8 cellular contexts compared by ENCODE assay signal in the genomic region with DNA sequence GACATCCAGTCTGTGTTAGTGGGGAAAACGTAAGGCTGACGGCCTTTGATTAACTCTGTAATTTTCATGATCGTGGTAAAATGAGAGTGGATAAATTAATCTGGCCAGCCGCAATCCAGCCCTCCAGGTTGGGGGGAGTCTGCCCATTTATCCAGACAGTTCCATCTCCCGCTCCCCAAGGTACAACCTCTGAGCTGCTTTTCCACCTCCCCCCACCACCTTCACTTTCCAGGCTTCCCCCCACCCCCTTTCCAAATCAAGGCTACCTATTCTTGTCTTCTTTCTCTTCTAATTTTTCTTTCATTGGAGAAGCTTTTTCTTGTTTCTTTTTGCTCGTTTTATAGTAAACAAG. TPM values are rescaled to one million over a fixed set of nuclear protein-coding genes. Genes with fewer than 3 reads are reported as not detected.
DNase-seq lines count a peak whose midpoint lies in the region; ATAC-seq and TF ChIP-seq lines count a peak whose summit lies in the region.

No MANE protein-coding gene starts in this region.

- H4K20me1 ChIP-seq in GM23248 (ENCODE audit: insufficient read depth), result peaks cover 8% of the 10 kb centered on the region; the same call in 1 of the 2 replicates
- no peaks in the 10 kb centered on the region for H4K20me1 ChIP-seq in fibroblast of lung (ENCODE audit: control insufficient read depth, extremely low read depth, insufficient read depth, low read length)

- H2AFZ ChIP-seq in GM23248, result peak overlapping the region; percentile 79
- peak overlapping the region; percentile 17 for H2AFZ ChIP-seq in fibroblast of lung (ENCODE audit: low read length)

- no peaks in the 10 kb centered on the region for H3K9me2 ChIP-seq in GM23248 (ENCODE audit: insufficient read depth)

- ATAC-seq in GM18907 (IDR thresholded peaks at IDR 0.05; ENCODE audit: unreplicated experiment) (no peak), HG03025 (IDR thresholded peaks at IDR 0.05; ENCODE audit: low FRiP score, unreplicated experiment) (no peak)

- H3K4me2 ChIP-seq in GM23248 (ENCODE audit: unreplicated experiment) (peak overlapping the region; percentile 96), fibroblast of lung (ENCODE audit: extremely low read depth, insufficient read depth, low read length) (peak overlapping the region; percentile 77)

- H3F3A ChIP-seq in GM23248 (ENCODE audit: insufficient read depth), result peaks cover 29% of the 10 kb centered on the region

- H3K27ac ChIP-seq in GM23248 (peak overlapping the region; percentile 86), RWPE1 (peak overlapping the region; percentile 97), fibroblast of lung (ENCODE audit: insufficient read depth, low read length) (peak overlapping the region; percentile 90)

- H3K9ac ChIP-seq in GM23248 (peak overlapping the region; percentile 87), fibroblast of lung (ENCODE audit: insufficient read depth, low read length) (peak overlapping the region; percentile 89)

- H3K4me1 ChIP-seq in GM23248 (ENCODE audit: insufficient read depth) (peaks cover 49% of the 10 kb centered on the region), fibroblast of lung (ENCODE audit: control insufficient read depth, extremely low read depth, insufficient read depth, low read length) (peaks cover 7% of the 10 kb centered on the region)

- no peaks in the 10 kb centered on the region for H3K27me3 ChIP-seq in GM23248 (replicated peaks; ENCODE audit: insufficient read depth)
- H3K27me3 ChIP-seq in fibroblast of lung (ENCODE audit: control insufficient read depth, insufficient read depth, low read length), result no peaks in the 10 kb centered on the region

- H3K4me3 ChIP-seq in GM23248 (peak overlapping the region; percentile 85), fibroblast of lung (replicated peaks in 1 of 4; ENCODE audit: control extremely low read depth in 1 of 4, insufficient read depth in 1 of 4, low read depth in 3 of 4, low read length in 4 of 4) (peak overlapping the region; percentile 80 to 92 (median 92)), retinal pigment epithelial cell (ENCODE audit: low read length) (peak overlapping the region; percentile 78)

- 0 to 2% methylated on average over 6 of the region's 6 CpGs for WGBS in GM23248 (ENCODE audit: low coverage in 1 of 2, low lambda C conversion rate in 2 of 2, missing lambda C conversion rate in 2 of 2), 2 experiments

- no peak for TF ChIP-seq CTCF in RWPE1 (conservative IDR thresholded peaks at IDR 0.05; ENCODE audit: low read depth)
- TF ChIP-seq CTCF in fibroblast of lung (conservative IDR thresholded peaks at IDR 0.05 in 1 of 2, IDR thresholded peaks at IDR 0.05 in 1 of 2; ENCODE audit: low read depth in 1 of 2, low read length in 2 of 2), result no peak
- TF ChIP-seq CTCF in retinal pigment epithelial cell (conservative IDR thresholded peaks at IDR 0.05; ENCODE audit: low read depth, low read length), result no peak

- CTCF ChIA-PET in RWPE1 (lab: Yijun Ruan, JAX), result interaction anchor here (0.6 kb wide), 1 partner anchor 12 kb away, joined by 4 read pairs; no protein-coding TSS in a partner anchor

- no peaks in the 10 kb centered on the region for H3K36me3 ChIP-seq in GM23248 (ENCODE audit: low read depth)
- H3K36me3 ChIP-seq in fibroblast of lung (ENCODE audit: control insufficient read depth, insufficient read depth, low read length), result no peaks in the 10 kb centered on the region

- DNase-seq in GM23248 (no peak), RWPE1 (ENCODE audit: low spot score) (no peak), fibroblast of lung (ENCODE audit: low read depth in 2 of 2) (no peak), retinal pigment epithelial cell (ENCODE audit: low read depth) (no peak), NOMO-1 (lab: John Stamatoyannopoulos, UW; ENCODE audit: unreplicated experiment in 2 of 2) (no peak), DMS53 (lab: John Stamatoyannopoulos, UW) (no peak)

- POLR2A ChIA-PET in RWPE1 (lab: Yijun Ruan, JAX; ENCODE audit: low non-redundant PET), result interaction anchor here (1.1 kb wide), 1 partner anchor 9 kb away, joined by 3 read pairs; no protein-coding TSS in a partner anchor

- in situ Hi-C loops in GM23248 (cut with MboI), result no loop called here

- H3K79me2 ChIP-seq in GM23248 (ENCODE audit: insufficient read depth), result peaks cover 93% of the 10 kb centered on the region
- H3K79me2 ChIP-seq in fibroblast of lung (ENCODE audit: control insufficient read depth, insufficient read depth, low read length), result peaks cover 89% of the 10 kb centered on the region

- H3K9me3 ChIP-seq in GM23248 (ENCODE audit: low read depth) (no peaks in the 10 kb centered on the region), fibroblast of lung (ENCODE audit: control insufficient read depth, insufficient read depth, low read depth, low read length) (no peaks in the 10 kb centered on the region)

RNA-seq across cellular contexts. Expression of a gene that starts 6.0 kb away (rescaled TPM):
- total RNA-seq in GM23248 (2014; rRNA removed; shearing (Covaris generic)), result 34.8 and 38.1 TPM in 2 replicates
- polyA plus RNA-seq in GM23248 (2016; fragmentation: Nextera tagmentation; extraction: Ambion mirVana) (36.8 and 37.8 TPM in 2 replicates), fibroblast of lung (23.1 and 31.3 TPM in 2 replicates)
- total RNA-seq in fibroblast of lung, result 35.5 and 35.7 TPM in 2 replicates
- polyA plus RNA-seq in fibroblast of lung (2012), result 18.0 and 26.1 TPM in 2 replicates
- polyA minus RNA-seq in fibroblast of lung (ENCODE audit: low replicate concordance), result 1.5 and 4.3 TPM in 2 replicates

RNA-seq across cellular contexts. Expression of a gene that starts 6.1 kb away (rescaled TPM):
- total RNA-seq in GM23248 (2014; rRNA removed; shearing (Covaris generic)), result 7.3 and 9.9 TPM in 2 replicates
- 3.2 and 4.2 TPM in 2 replicates for polyA plus RNA-seq in GM23248 (2016; fragmentation: Nextera tagmentation; extraction: Ambion mirVana)
- 10.8 and 12.1 TPM in 2 replicates for total RNA-seq in fibroblast of lung
- 1.6 and 2.0 TPM in 2 replicates for polyA plus RNA-seq in fibroblast of lung
- polyA plus RNA-seq in fibroblast of lung (2012), result 0.81 and 1.1 TPM in 2 replicates
- not detected in 2 replicates for polyA minus RNA-seq in fibroblast of lung (ENCODE audit: low replicate concordance)
